ENCODE assay signal across 19 cellular contexts in genomic region chr15:54506977-54507524, GRCh38.
"Had no signal": no experiment of that assay in that cellular context is flagged by ENCODE, and none has a peak within 500 bp of the region (broad histone marks: within the 10 kb centered on the region; RNA-seq: fewer than 3 reads in every experiment).

No MANE protein-coding gene starts in this region.

- DNase-seq: effector memory CD4-positive, alpha-beta T cell; foreskin fibroblast; immature natural killer cell; left cardiac atrium; left ventricle myocardium superior; mammary epithelial cell; mucosa of descending colon; natural killer cell; posterior cingulate gyrus; right cardiac atrium; small intestine; stimulated activated CD4-positive, alpha-beta T cell treated with anti-CD3 and anti-CD28 coated beads, Interleukin-4, amount 100 ng/mL, for 1 hour; stimulated activated CD8-positive, alpha-beta memory T cell treated with anti-CD3 and anti-CD28 coated beads, Interleukin-4, amount 100 ng/mL, for 48 hours; stimulated activated naive CD8-positive, alpha-beta T cell treated with anti-CD3 and anti-CD28 coated beads, Interleukin-15, Interleukin-2, amounts not matched to agents 100 U/mL and 50 U/mL, for 24 hours; tibial artery had no signal

- H3K27me3 ChIP-seq: esophagus muscularis mucosa, tibial artery had no signal

- ATAC-seq: left cardiac atrium; left ventricle myocardium superior; mucosa of descending colon; natural killer cell; right cardiac atrium; stimulated activated effector memory CD8-positive, alpha-beta T cell treated with anti-CD3 and anti-CD28 coated beads, Interleukin-12 subunit alpha, Interleukin-12 subunit beta, amount 100 ng/mL, for 72 hours; stimulated activated naive CD8-positive, alpha-beta T cell treated with anti-CD3 and anti-CD28 coated beads, Interleukin-15, Interleukin-2, amounts not matched to agents 100 U/mL and 50 U/mL, for 24 hours had no signal

- H3K9me3 ChIP-seq: esophagus muscularis mucosa, mucosa of descending colon, tibial artery had no signal

- H3K27ac ChIP-seq: epithelial cell of prostate, esophagus muscularis mucosa, tibial artery had no signal

- H3K4me3 ChIP-seq: esophagus muscularis mucosa, mucosa of descending colon, tibial artery had no signal

- H3K4me1 ChIP-seq: esophagus muscularis mucosa had no signal

- H3K36me3 ChIP-seq: esophagus muscularis mucosa, tibial artery had no signal

- FAIRE-seq: keratinocyte had no signal
